Comparison of ENCODE assay signal across 5 cellular contexts in the genomic region with DNA sequence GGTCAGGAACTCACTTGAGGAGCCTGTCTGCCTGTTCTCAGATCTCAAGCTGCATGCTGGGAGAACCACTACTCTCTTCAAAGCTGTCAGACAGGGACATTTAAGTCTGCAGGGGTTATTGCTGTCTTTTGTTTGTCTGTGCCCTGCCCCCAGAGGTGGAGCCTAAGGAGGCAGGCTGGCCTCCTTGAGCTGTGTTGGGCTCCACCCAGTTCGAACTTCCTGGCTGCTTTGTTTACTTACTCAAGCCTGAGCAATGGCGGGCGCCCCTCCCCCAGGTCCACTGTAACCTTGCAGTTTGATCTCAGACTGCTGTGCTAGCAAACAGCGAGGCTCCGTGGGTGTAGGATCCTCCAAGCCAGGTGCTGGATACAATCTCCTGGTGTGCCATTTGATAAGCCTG.
DNase-seq lines count a peak whose midpoint lies in the region; ATAC-seq and TF ChIP-seq lines count a peak whose summit lies in the region.
"Not testable (repeated sequence)": the region's sequence is repeated elsewhere in the genome, so short reads cannot be mapped to it uniquely, and the experiment has no call there.

No MANE protein-coding gene starts in this region.

- not testable (repeated sequence) for H3K9me2 ChIP-seq in MM.1S (replicated peaks; ENCODE audit: insufficient read depth, low read length)

- H3K9me3 ChIP-seq in DND-41 (ENCODE audit: insufficient read depth, low read length, severe bottlenecking); MM.1S (replicated peaks; ENCODE audit: insufficient read depth, low read length): not testable (repeated sequence)

- not testable (repeated sequence) for H3K4me2 ChIP-seq in DND-41 (ENCODE audit: insufficient read depth, low read length); MM.1S (ENCODE audit: low read depth, low read length)

- not testable (repeated sequence) for ATAC-seq in DND-41 (ENCODE audit: insufficient read depth, low read depth); Right ventricle myocardium superior (ENCODE audit: poor library complexity)

- not testable (repeated sequence) for H3K27me3 ChIP-seq in DND-41 (ENCODE audit: insufficient read depth, low read length, poor library complexity); MM.1S (replicated peaks; ENCODE audit: insufficient read depth, low read length)

- not testable (repeated sequence) for TF ChIP-seq CTCF in DND-41 (IDR thresholded peaks at IDR 0.05; ENCODE audit: borderline replicate concordance, extremely low read depth, low read length, poor library complexity, severe bottlenecking); MM.1S (IDR thresholded peaks at IDR 0.05; ENCODE audit: low read length); osteocyte (IDR thresholded peaks at IDR 0.05)

- not testable (repeated sequence) for H3K27ac Mint-ChIP-seq in osteocyte (ENCODE audit: unreplicated experiment)

- H3K4me1 ChIP-seq in DND-41 (ENCODE audit: insufficient read depth, low read length); MM.1S (ENCODE audit: low read length): not testable (repeated sequence)

- DNase-seq in DND-41 (peak; percentile 3), MM.1S (peak; percentile 7), RPMI8226 (peak; percentile 2), Right ventricle myocardium superior (peak; percentile 21), osteocyte (ENCODE audit: extremely low spot score, unreplicated experiment) (peak; percentile 82)

- H3K4me3 Mint-ChIP-seq in osteocyte (ENCODE audit: unreplicated experiment), result not testable (repeated sequence)

- H3K27ac ChIP-seq in DND-41 (ENCODE audit: low read length); MM.1S (ENCODE audit: low read length): not testable (repeated sequence)

- H2AFZ ChIP-seq in DND-41 (ENCODE audit: low read depth, low read length); MM.1S (ENCODE audit: low read length): not testable (repeated sequence)

- H3K4me1 Mint-ChIP-seq in osteocyte (ENCODE audit: unreplicated experiment), result not testable (repeated sequence)

- H3K4me3 ChIP-seq in DND-41 (ENCODE audit: low read depth in 1 of 2, low read length in 2 of 2); MM.1S (ENCODE audit: low read length): not testable (repeated sequence)

- H3K36me3 Mint-ChIP-seq in osteocyte (ENCODE audit: unreplicated experiment), result not testable (repeated sequence)

- not testable (repeated sequence) for H4K20me1 ChIP-seq in DND-41 (ENCODE audit: insufficient read depth, low read length); MM.1S (ENCODE audit: insufficient read depth, low read length)

- H3K36me3 ChIP-seq in DND-41 (ENCODE audit: insufficient read depth, low read length); MM.1S (replicated peaks; ENCODE audit: insufficient read depth, low read length): not testable (repeated sequence)

- not testable (repeated sequence) for H3K9ac ChIP-seq in DND-41 (ENCODE audit: low read depth, low read length); MM.1S (ENCODE audit: low read length)

- H3K79me2 ChIP-seq in DND-41 (ENCODE audit: insufficient read depth, low read length); MM.1S (ENCODE audit: low read length): not testable (repeated sequence)

- not testable (repeated sequence) for H3F3A ChIP-seq in MM.1S (ENCODE audit: insufficient read depth, low read length)

- H3K27me3 Mint-ChIP-seq in osteocyte (ENCODE audit: unreplicated experiment), result not testable (repeated sequence)

- intact Hi-C loops in Right ventricle myocardium superior (cut with DNase I), result not testable (repeated sequence)

- peaks cover 25% of the 10 kb centered on the region for H3K9me3 Mint-ChIP-seq in osteocyte (ENCODE audit: unreplicated experiment)

Comparison
In these comparisons a context has a peak if more than half of its experiments do, and no peak if none do; other contexts are left out.
1. DNase-seq: peak in every context shown above with its lines; median percentile 82 in osteocyte; 21 in Right ventricle myocardium superior; 7 in MM.1S; 3 in DND-41; 2 in RPMI8226.